In genomic region chr10:121593267-121593666, GRCh38 we compare ENCODE assay signal across 1 cellular context.
TF ChIP-seq lines count a peak whose summit lies in the region.

No MANE protein-coding gene starts in this region.

TF ChIP-seq in H1, 55 proteins besides CTCF, POLR2A, EP300 and RAD21 (continued from another document):
- TF ChIP-seq USF2 (IDR thresholded peaks at IDR 0.05; ENCODE audit: low read length) (no peak), RNF2 (IDR thresholded peaks at IDR 0.05; ENCODE audit: borderline replicate concordance, low read depth, low read length, missing control alignments, poor library complexity, severe bottlenecking) (no peak), TBP (IDR thresholded peaks at IDR 0.05; ENCODE audit: low read depth, low read length) (no peak), YY1 (IDR thresholded peaks at IDR 0.05; ENCODE audit: low read depth, low read length) (no peak), KDM4A (IDR thresholded peaks at IDR 0.05; ENCODE audit: low read depth, low read length, severe bottlenecking) (no peak), SIRT6 (IDR thresholded peaks at IDR 0.05; ENCODE audit: low read length) (no peak)
